In genomic region chr22:29167032-29167911, GRCh38 we compare ENCODE assay signal across 8 cellular contexts. TPM values are rescaled to one million over a fixed set of nuclear protein-coding genes. Genes with fewer than 3 reads are reported as not detected.
A peak's percentile ranks its signal among the peaks of the same experiment; 100 is the strongest.
DNase-seq lines count a peak whose midpoint lies in the region; ATAC-seq and TF ChIP-seq lines count a peak whose summit lies in the region.

No MANE protein-coding gene starts in this region.

- peaks cover 8% of the 10 kb centered on the region for H3K4me1 ChIP-seq in effector memory CD4-positive, alpha-beta T cell (ENCODE audit: control insufficient read depth, insufficient read depth, low read length, poor library complexity, severe bottlenecking)

- H3K4me3 ChIP-seq in effector memory CD4-positive, alpha-beta T cell (ENCODE audit: insufficient read depth, low read depth, low read length, poor library complexity, severe bottlenecking): no peak overlapping the region

- no peak overlapping the region for H3K27ac ChIP-seq in effector memory CD4-positive, alpha-beta T cell (ENCODE audit: insufficient read depth, low read length, poor library complexity, severe bottlenecking)

- ATAC-seq in GM18870 (IDR thresholded peaks at IDR 0.05; ENCODE audit: unreplicated experiment): peak; percentile 91
- peak; percentile 87 for ATAC-seq in HG02763 (IDR thresholded peaks at IDR 0.05; ENCODE audit: unreplicated experiment)

- H3K27me3 ChIP-seq in effector memory CD4-positive, alpha-beta T cell (replicated peaks; ENCODE audit: control insufficient read depth, insufficient read depth, low read length, poor library complexity, severe bottlenecking): no peaks in the 10 kb centered on the region

- no peak for TF ChIP-seq POLR2A in erythroblast (IDR thresholded peaks at IDR 0.05; ENCODE audit: low read length)

- H3K36me3 ChIP-seq in effector memory CD4-positive, alpha-beta T cell (ENCODE audit: control insufficient read depth, insufficient read depth, low read length): no peaks in the 10 kb centered on the region

- H3K9me3 ChIP-seq in effector memory CD4-positive, alpha-beta T cell (ENCODE audit: control insufficient read depth, low read length): no peaks in the 10 kb centered on the region

- DNase-seq in NOMO-1 treated with dmso at 0.1 percent for 144 hours (lab: John Stamatoyannopoulos, UW; ENCODE audit: unreplicated experiment) (peak; percentile 43), mucosa of gallbladder (ENCODE audit: low spot score) (no peak), erythroblast (lab: John Stamatoyannopoulos, UW) (no peak), AG08396 (ENCODE audit: low spot score) (no peak), NCI-H524 (lab: John Stamatoyannopoulos, UW) (no peak)
- DNase-seq in effector memory CD4-positive, alpha-beta T cell: peak in 2 of 3 donors; percentile 5 to 9

RNA-seq across cellular contexts. Expression of gene EMID1, which starts 38.4 kb away (rescaled TPM):
- 7.0 TPM for total RNA-seq in mucosa of gallbladder

Comparison
In these comparisons a context has a peak if more than half of its experiments do, and no peak if none do; other contexts are left out.
1. DNase-seq: peak in NOMO-1 treated with dmso at 0.1 percent for 144 hours (single experiment) and effector memory CD4-positive, alpha-beta T cell (2 of 3); none in mucosa of gallbladder (single experiment), erythroblast (0 of 2), AG08396 (single experiment) and NCI-H524 (0 of 2).